Comparison of ENCODE assay signal across 3 cellular contexts in the genomic region with DNA sequence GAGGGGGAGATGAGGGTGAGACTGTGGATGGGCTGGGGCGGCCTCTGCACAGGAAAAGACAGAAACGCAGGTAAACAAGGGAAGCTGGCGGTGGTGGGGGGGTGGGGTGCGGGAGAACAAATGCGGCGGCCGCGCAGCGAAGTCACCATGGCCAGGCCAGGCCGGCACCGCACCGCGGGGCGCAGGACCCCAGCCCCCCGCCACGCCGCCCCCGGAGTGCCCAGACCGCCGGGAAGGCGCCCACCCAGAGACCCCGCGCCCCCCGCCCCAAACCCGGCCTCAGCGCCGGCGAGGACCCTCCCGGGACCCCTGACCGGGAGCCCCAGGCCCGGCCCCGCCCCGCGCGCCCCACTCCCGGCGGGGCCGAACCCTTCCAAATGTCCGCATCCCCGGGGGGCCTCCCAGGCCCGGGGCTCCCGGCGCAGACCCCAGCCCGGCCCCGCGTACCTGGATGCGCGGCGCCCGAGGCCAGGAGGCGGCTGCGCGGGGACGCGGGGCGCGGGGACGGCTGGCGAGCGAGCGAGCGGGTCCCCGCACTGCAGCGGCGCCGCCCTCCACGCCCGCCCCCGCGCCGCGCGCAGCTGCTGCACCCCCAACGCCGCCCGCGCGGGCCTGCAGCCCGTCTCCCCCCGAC.
TF ChIP-seq lines count a peak whose summit lies in the region.

No MANE protein-coding gene starts in this region.

TF ChIP-seq in IMR-90, 13 proteins besides CTCF, POLR2A, EP300 and RAD21:
- TF ChIP-seq, protein P1, sequence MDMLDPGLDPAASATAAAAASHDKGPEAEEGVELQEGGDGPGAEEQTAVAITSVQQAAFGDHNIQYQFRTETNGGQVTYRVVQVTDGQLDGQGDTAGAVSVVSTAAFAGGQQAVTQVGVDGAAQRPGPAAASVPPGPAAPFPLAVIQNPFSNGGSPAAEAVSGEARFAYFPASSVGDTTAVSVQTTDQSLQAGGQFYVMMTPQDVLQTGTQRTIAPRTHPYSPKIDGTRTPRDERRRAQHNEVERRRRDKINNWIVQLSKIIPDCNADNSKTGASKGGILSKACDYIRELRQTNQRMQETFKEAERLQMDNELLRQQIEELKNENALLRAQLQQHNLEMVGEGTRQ (IDR thresholded peaks at IDR 0.05; ENCODE audit: low read depth, low read length): no peak
- TF ChIP-seq SMC3 (IDR thresholded peaks at IDR 0.05; ENCODE audit: low read depth, low read length) (no peak), BHLHE40 (IDR thresholded peaks at IDR 0.05; ENCODE audit: low read depth, low read length) (no peak), CHD1 (IDR thresholded peaks at IDR 0.05; ENCODE audit: low read depth, low read length) (no peak), RFX5 (IDR thresholded peaks at IDR 0.05; ENCODE audit: low read depth, low read length) (no peak), CEBPB (IDR thresholded peaks at IDR 0.05; ENCODE audit: low read depth, low read length) (no peak)

TF ChIP-seq in endothelial cell of umbilical vein, 7 proteins besides CTCF, POLR2A, EP300 and RAD21:
- TF ChIP-seq JUN (IDR thresholded peaks at IDR 0.05; ENCODE audit: borderline replicate concordance, insufficient read depth, insufficient read length, low read depth) (no peak), FOS (IDR thresholded peaks at IDR 0.05; ENCODE audit: borderline replicate concordance, insufficient read depth, low read length) (no peak), GATA2 (IDR thresholded peaks at IDR 0.05; ENCODE audit: insufficient read depth, insufficient read length, low read depth, low read length) (no peak), MYC (IDR thresholded peaks at IDR 0.05; ENCODE audit: low read depth, low read length) (no peak), EZH2 (IDR thresholded peaks at IDR 0.05; ENCODE audit: borderline replicate concordance, low read depth, low read length, severe bottlenecking) (no peak), POLR2AphosphoS5 (IDR thresholded peaks at IDR 0.05; ENCODE audit: insufficient read depth, low read depth, low read length) (no peak)
- TF ChIP-seq, protein P2, sequence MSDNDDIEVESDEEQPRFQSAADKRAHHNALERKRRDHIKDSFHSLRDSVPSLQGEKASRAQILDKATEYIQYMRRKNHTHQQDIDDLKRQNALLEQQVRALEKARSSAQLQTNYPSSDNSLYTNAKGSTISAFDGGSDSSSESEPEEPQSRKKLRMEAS (IDR thresholded peaks at IDR 0.05; ENCODE audit: insufficient read depth, insufficient read length): no peak

TF ChIP-seq in neural cell, 6 proteins besides CTCF, POLR2A, EP300 and RAD21:
- TF ChIP-seq, protein P3, sequence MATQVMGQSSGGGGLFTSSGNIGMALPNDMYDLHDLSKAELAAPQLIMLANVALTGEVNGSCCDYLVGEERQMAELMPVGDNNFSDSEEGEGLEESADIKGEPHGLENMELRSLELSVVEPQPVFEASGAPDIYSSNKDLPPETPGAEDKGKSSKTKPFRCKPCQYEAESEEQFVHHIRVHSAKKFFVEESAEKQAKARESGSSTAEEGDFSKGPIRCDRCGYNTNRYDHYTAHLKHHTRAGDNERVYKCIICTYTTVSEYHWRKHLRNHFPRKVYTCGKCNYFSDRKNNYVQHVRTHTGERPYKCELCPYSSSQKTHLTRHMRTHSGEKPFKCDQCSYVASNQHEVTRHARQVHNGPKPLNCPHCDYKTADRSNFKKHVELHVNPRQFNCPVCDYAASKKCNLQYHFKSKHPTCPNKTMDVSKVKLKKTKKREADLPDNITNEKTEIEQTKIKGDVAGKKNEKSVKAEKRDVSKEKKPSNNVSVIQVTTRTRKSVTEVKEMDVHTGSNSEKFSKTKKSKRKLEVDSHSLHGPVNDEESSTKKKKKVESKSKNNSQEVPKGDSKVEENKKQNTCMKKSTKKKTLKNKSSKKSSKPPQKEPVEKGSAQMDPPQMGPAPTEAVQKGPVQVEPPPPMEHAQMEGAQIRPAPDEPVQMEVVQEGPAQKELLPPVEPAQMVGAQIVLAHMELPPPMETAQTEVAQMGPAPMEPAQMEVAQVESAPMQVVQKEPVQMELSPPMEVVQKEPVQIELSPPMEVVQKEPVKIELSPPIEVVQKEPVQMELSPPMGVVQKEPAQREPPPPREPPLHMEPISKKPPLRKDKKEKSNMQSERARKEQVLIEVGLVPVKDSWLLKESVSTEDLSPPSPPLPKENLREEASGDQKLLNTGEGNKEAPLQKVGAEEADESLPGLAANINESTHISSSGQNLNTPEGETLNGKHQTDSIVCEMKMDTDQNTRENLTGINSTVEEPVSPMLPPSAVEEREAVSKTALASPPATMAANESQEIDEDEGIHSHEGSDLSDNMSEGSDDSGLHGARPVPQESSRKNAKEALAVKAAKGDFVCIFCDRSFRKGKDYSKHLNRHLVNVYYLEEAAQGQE (IDR thresholded peaks at IDR 0.05; ENCODE audit: borderline replicate concordance): no peak
- TF ChIP-seq POLR2AphosphoS5 (IDR thresholded peaks at IDR 0.05) (no peak), MXI1 (conservative IDR thresholded peaks at IDR 0.05; ENCODE audit: poor library complexity, severe bottlenecking) (no peak), EZH2 (IDR thresholded peaks at IDR 0.05; ENCODE audit: borderline replicate concordance, insufficient read depth, low read length, poor library complexity, severe bottlenecking) (no peak), TAF1 (IDR thresholded peaks at IDR 0.05; ENCODE audit: low read depth) (no peak), SMC3 (conservative IDR thresholded peaks at IDR 0.05; ENCODE audit: poor library complexity) (no peak)
